ENCODE assay signal across 9 cellular contexts in the genomic region with DNA sequence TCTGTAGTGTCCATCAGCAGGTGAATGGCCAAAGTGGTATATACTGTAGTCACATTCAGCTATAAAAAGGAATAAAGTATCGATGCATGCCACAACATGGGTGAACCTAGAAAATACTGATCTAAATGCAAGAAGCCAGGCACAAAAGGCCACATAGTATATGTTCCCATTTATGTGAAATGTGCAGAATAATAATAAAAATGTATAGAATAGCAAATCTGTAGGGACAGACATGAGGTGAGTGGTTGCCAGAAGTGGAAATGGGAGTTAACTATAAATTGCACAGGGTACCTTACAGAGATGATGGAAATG. TPM values are rescaled to one million over a fixed set of nuclear protein-coding genes. Genes with fewer than 3 reads are reported as not detected.
DNase-seq lines count a peak whose midpoint lies in the region; ATAC-seq and TF ChIP-seq lines count a peak whose summit lies in the region.
"Had no signal": no experiment of that assay in that cellular context is flagged by ENCODE, and none has a peak within 500 bp of the region (broad histone marks: within the 10 kb centered on the region; RNA-seq: fewer than 3 reads in every experiment).

No MANE protein-coding gene starts in this region.

- peaks cover 0 to 3% (median 0%) of the 10 kb centered on the region in 3 donors for H3K9me3 Mint-ChIP-seq in IgD-negative memory B cell
- H3K9me3 Mint-ChIP-seq in naive thymus-derived CD4-positive, alpha-beta T cell: peaks cover 0 to 22% (median 0%) of the 10 kb centered on the region in 11 donors

- H3K36me3 ChIP-seq in brain microvascular endothelial cell (replicated peaks): peaks cover 25% of the 10 kb centered on the region
- peaks cover 4 to 54% (median 12%) of the 10 kb centered on the region in 3 experiments for H3K36me3 ChIP-seq in naive thymus-derived CD4-positive, alpha-beta T cell (ENCODE audit: control insufficient read depth in 2 of 3, insufficient read depth in 3 of 3, low read length in 3 of 3)

- in situ Hi-C loops in brain microvascular endothelial cell (cut with HindIII; ENCODE audit: low pct_ligation_motif_present, low sequenced_read_pairs): no loop called here

- no peak for ATAC-seq in naive thymus-derived CD4-positive, alpha-beta T cell
- ATAC-seq in activated CD4-positive, CD25-positive, alpha-beta regulatory T cell treated with anti-CD3 and anti-CD28 coated beads, Interleukin-2, amount 50 U/mL, for 24 hours: no peak
- ATAC-seq in GM19463 (IDR thresholded peaks at IDR 0.05; ENCODE audit: unreplicated experiment): no peak
- ATAC-seq: left ventricle myocardium superior had no signal

- CTCF ChIA-PET in AG04450 (lab: Charles Lee): no interaction called here
- CTCF ChIA-PET in naive thymus-derived CD4-positive, alpha-beta T cell (lab: Charles Lee): no interaction called here

- peaks cover 46% of the 10 kb centered on the region for H3K9me3 ChIP-seq in AG04450 (ENCODE audit: control insufficient read depth, insufficient read depth, low read length)
- H3K9me3 ChIP-seq in naive thymus-derived CD4-positive, alpha-beta T cell (ENCODE audit: control insufficient read depth in 2 of 3, low read length in 3 of 3): no peaks in the 10 kb centered on the region

- H3K27me3 Mint-ChIP-seq in IgD-negative memory B cell: no peaks in the 10 kb centered on the region
- H3K27me3 Mint-ChIP-seq in naive thymus-derived CD4-positive, alpha-beta T cell: no peaks in the 10 kb centered on the region

- H3K27ac ChIP-seq in AG04450 (ENCODE audit: low read depth, low read length) (peak overlapping the region; percentile 90), brain microvascular endothelial cell (peak overlapping the region; percentile 29)
- H3K27ac ChIP-seq in naive thymus-derived CD4-positive, alpha-beta T cell (ENCODE audit: low read depth, low read length): no peak overlapping the region

- H3K4me1 Mint-ChIP-seq in IgD-negative memory B cell: peaks cover 0 to 1% (median 0%) of the 10 kb centered on the region in 3 donors
- peaks cover 0 to 15% (median 0%) of the 10 kb centered on the region in 7 donors for H3K4me1 Mint-ChIP-seq in naive thymus-derived CD4-positive, alpha-beta T cell

- H3K27me3 ChIP-seq in AG04450 (ENCODE audit: control insufficient read depth, insufficient read depth, low read length): no peaks in the 10 kb centered on the region
- H3K27me3 ChIP-seq in brain microvascular endothelial cell (replicated peaks): no peaks in the 10 kb centered on the region
- no peaks in the 10 kb centered on the region for H3K27me3 ChIP-seq in naive thymus-derived CD4-positive, alpha-beta T cell (ENCODE audit: control insufficient read depth in 2 of 2, insufficient read depth in 2 of 2, low read length in 2 of 2)

- peak overlapping the region in 2 of 3 donors; percentile 75 to 83 for H3K27ac Mint-ChIP-seq in IgD-negative memory B cell
- H3K27ac Mint-ChIP-seq in naive thymus-derived CD4-positive, alpha-beta T cell: peak overlapping the region in 6 of 9 donors; percentile 24 to 82 (median 72)

- POLR2A ChIA-PET in AG04450 (lab: Yijun Ruan, JAX): no interaction called here
- POLR2A ChIA-PET in naive thymus-derived CD4-positive, alpha-beta T cell (lab: Charles Lee): interaction anchor here (0.5 kb wide), 1 partner anchor 17 kb away, joined by 3 read pairs; no protein-coding TSS in a partner anchor

- intact Hi-C loops in naive thymus-derived CD4-positive, alpha-beta T cell (cut with micrococcal nuclease): no loop called here
- intact Hi-C loops in head of caudate nucleus (cut with DNase I): no loop called here

- H3K36me3 Mint-ChIP-seq in IgD-negative memory B cell: peaks cover 1% of the 10 kb centered on the region
- H3K36me3 Mint-ChIP-seq in naive thymus-derived CD4-positive, alpha-beta T cell: peaks cover 0 to 59% (median 10%) of the 10 kb centered on the region in 5 donors

- DNase-seq in AG04450 (ENCODE audit: low read depth, low spot score) (no peak), brain microvascular endothelial cell (no peak), HuH-7 (ENCODE audit: low spot score) (no peak), head of caudate nucleus (no peak)
- DNase-seq in naive thymus-derived CD4-positive, alpha-beta T cell: no peak
- DNase-seq: left ventricle myocardium superior had no signal

- peak overlapping the region in 1 of 4 donors; percentile 70 for H3K4me3 Mint-ChIP-seq in IgD-negative memory B cell
- peak overlapping the region in 2 of 10 donors; percentile 12 to 40 for H3K4me3 Mint-ChIP-seq in naive thymus-derived CD4-positive, alpha-beta T cell

- H3K4me3 ChIP-seq in AG04450 (ENCODE audit: low read depth, low read length): no peak overlapping the region
- H3K4me3 ChIP-seq in brain microvascular endothelial cell (ENCODE audit: low read depth, low read length): no peak overlapping the region
- no peak overlapping the region for H3K4me3 ChIP-seq in naive thymus-derived CD4-positive, alpha-beta T cell (ENCODE audit: low read length)

- H3K4me1 ChIP-seq in naive thymus-derived CD4-positive, alpha-beta T cell (ENCODE audit: control insufficient read depth in 2 of 2, insufficient read depth in 2 of 2, low read length in 2 of 2): no peaks in the 10 kb centered on the region

- TF ChIP-seq CTCF in AG04450 (IDR thresholded peaks at IDR 0.05; ENCODE audit: low read depth, low read length): no peak
- TF ChIP-seq CTCF in brain microvascular endothelial cell (IDR thresholded peaks at IDR 0.05; ENCODE audit: low read depth, low read length, missing control alignments): no peak

RNA-seq across cellular contexts. Expression of a gene that starts 23.1 kb away (rescaled TPM):
- 9.2 and 12.5 TPM in 2 replicates for polyA plus RNA-seq in AG04450 (2011; rRNA removed)
- 5.8 and 7.2 TPM in 2 replicates for polyA minus RNA-seq in AG04450 (2011; rRNA and poly(A)+ RNA removed)
- polyA plus RNA-seq in IgD-negative memory B cell: 9.4 TPM
- total RNA-seq in naive thymus-derived CD4-positive, alpha-beta T cell: 1 to 10 TPM in 4 of 5 experiments, under 1 TPM in 1; 0.12 to 4.1 (median 1.3) TPM
- 10 to 100 TPM; 12.2 to 20.8 TPM for polyA plus RNA-seq in naive thymus-derived CD4-positive, alpha-beta T cell

RNA-seq across cellular contexts. Expression of a gene that starts 47.6 kb away (rescaled TPM):
- polyA plus RNA-seq in AG04450 (2011; rRNA removed) (77.1 and 96.4 TPM in 2 replicates), IgD-negative memory B cell (67.5 TPM)
- polyA minus RNA-seq in AG04450 (2011; rRNA and poly(A)+ RNA removed): 41.0 and 47.8 TPM in 2 replicates
- 10 to 100 TPM; 26.7 to 50.3 (median 40.7) TPM for total RNA-seq in naive thymus-derived CD4-positive, alpha-beta T cell
- polyA plus RNA-seq in naive thymus-derived CD4-positive, alpha-beta T cell: 10 to 100 TPM; 19.4 to 31.5 TPM
